In the genomic region with DNA sequence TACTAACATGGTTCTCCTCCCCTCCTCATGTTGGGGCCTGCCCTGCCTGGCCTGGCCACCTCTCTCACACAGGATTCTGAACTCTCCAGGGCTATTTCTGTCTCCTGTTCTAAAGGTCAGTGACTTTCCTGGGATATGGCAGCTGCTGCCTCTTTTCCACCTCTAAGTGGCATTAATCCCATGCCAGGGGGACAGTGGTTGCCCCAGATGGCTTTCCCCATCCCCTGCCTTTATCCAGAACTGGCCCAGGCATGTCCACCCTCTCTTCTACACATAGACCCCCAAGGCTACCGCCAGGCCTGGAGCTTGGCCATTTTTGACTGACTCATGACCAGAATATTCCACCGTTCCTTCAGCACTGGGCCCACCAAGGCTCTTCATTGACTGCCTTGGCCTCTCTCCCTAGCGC, we compare ENCODE assay signal across 17 cellular contexts.
A peak's percentile ranks its signal among the peaks of the same experiment; 100 is the strongest.
DNase-seq lines count a peak whose midpoint lies in the region; ATAC-seq and TF ChIP-seq lines count a peak whose summit lies in the region.
"Had no signal": no experiment of that assay in that cellular context is flagged by ENCODE, and none has a peak within 500 bp of the region (broad histone marks: within the 10 kb centered on the region; RNA-seq: fewer than 3 reads in every experiment).

No MANE protein-coding gene starts in this region.

- H3K4me1 ChIP-seq in heart left ventricle (peaks cover 2 to 37% (median 24%) of the 10 kb centered on the region in 12 donors), psoas muscle (peaks cover 21% of the 10 kb centered on the region)

- no peaks in the 10 kb centered on the region for H3K27me3 ChIP-seq in heart left ventricle
- no peaks in the 10 kb centered on the region for H3K27me3 ChIP-seq in psoas muscle (ENCODE audit: insufficient read depth in 3 of 3, low read length in 2 of 3)
- H3K27me3 ChIP-seq: BLaER1 had no signal

- in situ Hi-C loops in astrocyte of the cerebellum (cut with HindIII; ENCODE audit: low sequenced_read_pairs) = no loop called here

- 61 to 81% (median 71%) methylated on average over 3 of the region's 3 CpGs for WGBS in heart left ventricle, 4 donors
- WGBS in psoas muscle, 3 donors = 40 to 64% (median 43%) methylated on average over 3 of the region's 3 CpGs

- no peak for TF ChIP-seq POLR2A in heart left ventricle (IDR thresholded peaks at IDR 0.05)

- H3K27ac ChIP-seq in heart left ventricle (peak overlapping the region in 11 of 12 donors; percentile 20 to 80 (median 49)), psoas muscle (peak overlapping the region; percentile 86)
- H3K27ac ChIP-seq: BLaER1 had no signal

- H3K9me3 ChIP-seq in heart left ventricle = no peaks in the 10 kb centered on the region
- H3K9me3 ChIP-seq in psoas muscle = no peaks in the 10 kb centered on the region
- H3K9me3 ChIP-seq: BLaER1, mucosa of descending colon had no signal

- peak; percentile 16 to 70 (median 44) for ATAC-seq in heart left ventricle
- peak; percentile 23 to 80 (median 65) for ATAC-seq in psoas muscle
- ATAC-seq: K562 had no signal

- DNase-seq in HT1080 (ENCODE audit: low read depth) (peak; percentile 29), astrocyte of the cerebellum (ENCODE audit: low read depth) (peak; percentile 57), heart left ventricle (no peak), psoas muscle (no peak), hypothalamus (lab: John Stamatoyannopoulos, UW) (no peak), SHP77 (lab: John Stamatoyannopoulos, UW) (no peak), NCI-H2196 (lab: John Stamatoyannopoulos, UW; ENCODE audit: unreplicated experiment) (no peak), NCI-H1105 treated with DMSO at 0.1 percent for 48 hours (lab: John Stamatoyannopoulos, UW) (no peak)
- DNase-seq: activated CD4-positive, alpha-beta T cell treated with anti-CD3 and anti-CD28 coated beads, Interleukin-2, amount 50 U/mL, for 48 hours; activated gamma-delta T cell; mucosa of descending colon; NCI-H1436; NCI-H510A treated with DMSO at 0.1 percent for 48 hours; stimulated activated naive CD4-positive, alpha-beta T cell; T1000 had no signal

- no peak for TF ChIP-seq CTCF in astrocyte of the cerebellum (IDR thresholded peaks at IDR 0.05; ENCODE audit: low read depth, low read length, missing control alignments)
- no peak for TF ChIP-seq CTCF in heart left ventricle (IDR thresholded peaks at IDR 0.05)
- TF ChIP-seq CTCF in psoas muscle (IDR thresholded peaks at IDR 0.05) = no peak

- intact Hi-C loops in heart left ventricle (cut with DNase I) (no loop called here), psoas muscle (cut with DNase I) (no loop called here)

- H3K36me3 ChIP-seq in heart left ventricle (no peaks in the 10 kb centered on the region), psoas muscle (ENCODE audit: insufficient read depth in 1 of 2, low read depth in 1 of 2) (no peaks in the 10 kb centered on the region)
- H3K36me3 ChIP-seq: BLaER1 had no signal

- H3K4me3 ChIP-seq in astrocyte of the cerebellum (ENCODE audit: low read depth, low read length) (no peak overlapping the region), heart left ventricle (no peak overlapping the region), psoas muscle (no peak overlapping the region)
- H3K4me3 ChIP-seq: BLaER1, K562, mucosa of descending colon had no signal

Comparison
In these comparisons a context has a peak if more than half of its experiments do, and no peak if none do; other contexts are left out.
1. DNase-seq: peak in HT1080 (single experiment) and astrocyte of the cerebellum (single experiment); none in heart left ventricle (0 of 5), psoas muscle (0 of 2), hypothalamus (0 of 51), SHP77 (0 of 2), NCI-H2196 (single experiment) and NCI-H1105 treated with DMSO at 0.1 percent for 48 hours (single experiment).